Comparison of ENCODE assay signal across 27 cellular contexts in genomic region chr3:51242939-51243338, GRCh38.
"Had no signal": no experiment of that assay in that cellular context is flagged by ENCODE, and none has a peak within 500 bp of the region (broad histone marks: within the 10 kb centered on the region; RNA-seq: fewer than 3 reads in every experiment).

No MANE protein-coding gene starts in this region.

- DNase-seq: head of caudate nucleus; hippocampal formation; kidney glomerular epithelial cell; left cardiac atrium; left lung; lower lobe of right lung; mammary epithelial cell; mesenchymal stem cell; naive B cell; nucleus accumbens; pancreas; retina; right cardiac atrium; stimulated activated CD4-positive, alpha-beta T cell treated with anti-CD3 and anti-CD28 coated beads, Interleukin-12 subunit alpha, Interleukin-12 subunit beta, amount 100 ng/mL, for 4 hours; stimulated activated CD4-positive, alpha-beta T cell treated with anti-CD3 and anti-CD28 coated beads, Interleukin-15, amount 100 ng/mL, for 24 hours; stimulated activated CD4-positive, alpha-beta T cell treated with anti-CD3 and anti-CD28 coated beads, Interleukin-2, amount 100 ng/mL, for 24 hours; stimulated activated CD4-positive, alpha-beta T cell treated with anti-CD3 and anti-CD28 coated beads, Interleukin-4, amount 100 ng/mL, for 1 hour; stimulated activated naive CD4-positive, alpha-beta T cell had no signal

- H3K27me3 ChIP-seq: left lung, pancreas, suprapubic skin, tibial nerve had no signal

- ATAC-seq: left cardiac atrium, left lung, pancreas, right cardiac atrium, sciatic nerve had no signal

- H3K4me1 Mint-ChIP-seq: naive B cell, nephron, neural crest cell had no signal

- H3K36me3 ChIP-seq: left lung, lower lobe of right lung, pancreas, prostate gland, suprapubic skin, tibial nerve had no signal

- H3K4me1 ChIP-seq: lower lobe of right lung, pancreas, prostate gland, suprapubic skin, tibial nerve had no signal

- H3K27ac Mint-ChIP-seq: naive B cell; nephron; stimulated activated naive CD8-positive, alpha-beta T cell treated with anti-CD3 and anti-CD28 coated beads, Interleukin-15, Interleukin-2, amounts not matched to agents 100 ng/mL and 50 ng/mL, for 24 hours; type B pancreatic cell had no signal

- H3K4me3 ChIP-seq: left lung, lower lobe of right lung, pancreas, prostate gland, skin epidermis, suprapubic skin, tibial nerve had no signal

- H3K9me3 Mint-ChIP-seq: stimulated activated naive CD8-positive, alpha-beta T cell treated with anti-CD3 and anti-CD28 coated beads, Interleukin-15, Interleukin-2, amounts not matched to agents 100 ng/mL and 50 ng/mL, for 24 hours had no signal

- H3K36me3 Mint-ChIP-seq: naive B cell had no signal

- H3K27me3 Mint-ChIP-seq: stimulated activated naive CD8-positive, alpha-beta T cell treated with anti-CD3 and anti-CD28 coated beads, Interleukin-15, Interleukin-2, amounts not matched to agents 100 ng/mL and 50 ng/mL, for 24 hours; type B pancreatic cell had no signal

- H3K27ac ChIP-seq: left lung, lower lobe of right lung, pancreas, prostate gland, skin epidermis, suprapubic skin, tibial nerve had no signal

- H3K9me3 ChIP-seq: left lung, lower lobe of right lung, pancreas, prostate gland, suprapubic skin had no signal

- H3K4me3 Mint-ChIP-seq: naive B cell; nephron; neural crest cell; stimulated activated naive CD8-positive, alpha-beta T cell treated with anti-CD3 and anti-CD28 coated beads, Interleukin-15, Interleukin-2, amounts not matched to agents 100 ng/mL and 50 ng/mL, for 24 hours; type B pancreatic cell had no signal
